17 cellular contexts compared by ENCODE assay signal in the genomic region with DNA sequence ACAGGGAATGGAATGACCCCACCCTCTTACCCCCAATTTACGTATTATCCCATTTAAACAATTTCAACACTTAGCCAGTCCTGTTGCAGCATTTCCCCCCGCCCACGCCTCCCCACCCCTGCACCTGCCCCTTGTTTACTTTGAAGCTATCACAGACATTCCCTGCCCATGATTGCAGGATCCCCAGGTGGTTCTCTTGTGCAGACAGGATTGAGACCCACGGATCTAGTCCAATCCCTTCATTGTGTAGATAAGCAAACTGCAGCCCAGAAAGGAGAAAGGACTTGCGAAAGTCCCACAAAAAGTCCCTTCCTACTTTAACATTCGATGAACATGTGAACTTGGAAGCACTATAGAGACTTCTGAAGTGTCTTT. TPM values are rescaled to one million over a fixed set of nuclear protein-coding genes. Genes with fewer than 3 reads are reported as not detected.
DNase-seq lines count a peak whose midpoint lies in the region; ATAC-seq and TF ChIP-seq lines count a peak whose summit lies in the region.
"Had no signal": no experiment of that assay in that cellular context is flagged by ENCODE, and none has a peak within 500 bp of the region (broad histone marks: within the 10 kb centered on the region; RNA-seq: fewer than 3 reads in every experiment).

No MANE protein-coding gene starts in this region.

- TF ChIP-seq CTCF in foreskin keratinocyte (conservative IDR thresholded peaks at IDR 0.05) (no peak), smooth muscle cell (IDR thresholded peaks at IDR 0.05; ENCODE audit: borderline replicate concordance, insufficient read depth, poor library complexity, severe bottlenecking) (no peak)

- H4K20me1 ChIP-seq in smooth muscle cell (ENCODE audit: low read depth) = no peaks in the 10 kb centered on the region

- H2AFZ ChIP-seq in smooth muscle cell (ENCODE audit: low read depth) = no peak overlapping the region

- WGBS in thymus = 96% methylated on average over 6 of the region's 6 CpGs
- WGBS in smooth muscle cell (ENCODE audit: low lambda C conversion rate) = 87% methylated on average over 6 of the region's 6 CpGs

- no peak overlapping the region for H3K9ac ChIP-seq in smooth muscle cell (ENCODE audit: low read depth)

- H3K4me3 ChIP-seq in thymus (ENCODE audit: low read length) = no peak overlapping the region
- no peak overlapping the region for H3K4me3 ChIP-seq in smooth muscle cell
- H3K4me3 ChIP-seq: cardiac muscle cell, vagina had no signal

- no peaks in the 10 kb centered on the region for H3F3A ChIP-seq in smooth muscle cell (ENCODE audit: low read depth)

- H3K36me3 ChIP-seq in thymus (ENCODE audit: control insufficient read depth, insufficient read depth) = no peaks in the 10 kb centered on the region
- H3K36me3 ChIP-seq in smooth muscle cell (ENCODE audit: low read depth) = no peaks in the 10 kb centered on the region
- H3K36me3 ChIP-seq: cardiac muscle cell, neutrophil, vagina had no signal

- DNase-seq in Right ventricle myocardium inferior (ENCODE audit: missing footprints) (no peak), cardiac septum (ENCODE audit: low spot score) (no peak), NCI-H748 treated with DMSO at 0.1 percent for 48 hours (lab: John Stamatoyannopoulos, UW) (peak; percentile 59), foreskin keratinocyte (no peak), smooth muscle cell (lab: John Stamatoyannopoulos, UW; ENCODE audit: unreplicated experiment) (no peak), CD1c-positive myeloid dendritic cell (ENCODE audit: extremely low spot score) (no peak)
- DNase-seq: activated CD8-positive, alpha-beta T cell treated with anti-CD3 and anti-CD28 coated beads, Interleukin-2, amount 10 ng/mL, durations not matched to agents 7 days and 5 days; activated naive CD8-positive, alpha-beta T cell treated with anti-CD3 and anti-CD28 coated beads, Interleukin-2, amount 50 U/mL, for 24 hours; effector memory CD8-positive, alpha-beta T cell; GDM1; NCI-H524; stimulated activated naive CD4-positive, alpha-beta T cell had no signal

- H3K27me3 ChIP-seq in foreskin keratinocyte (no peaks in the 10 kb centered on the region), thymus (ENCODE audit: control insufficient read depth, insufficient read depth) (no peaks in the 10 kb centered on the region), smooth muscle cell (ENCODE audit: low read depth) (no peaks in the 10 kb centered on the region)
- H3K27me3 ChIP-seq: cardiac muscle cell, neutrophil, vagina had no signal

- H3K4me2 ChIP-seq in smooth muscle cell = no peak overlapping the region

- H3K4me1 ChIP-seq in foreskin keratinocyte = no peaks in the 10 kb centered on the region
- no peaks in the 10 kb centered on the region for H3K4me1 ChIP-seq in thymus (ENCODE audit: control insufficient read depth, insufficient read depth, low read length)
- peaks cover 10% of the 10 kb centered on the region for H3K4me1 ChIP-seq in smooth muscle cell (ENCODE audit: low read depth)

- H3K79me2 ChIP-seq in smooth muscle cell (ENCODE audit: low read depth) = no peaks in the 10 kb centered on the region

- ATAC-seq in Right ventricle myocardium inferior (peak; percentile 2), foreskin keratinocyte (no peak), HG03139 (IDR thresholded peaks at IDR 0.05; ENCODE audit: unreplicated experiment) (no peak)
- ATAC-seq: activated CD8-positive, alpha-beta T cell treated with anti-CD3 and anti-CD28 coated beads, Interleukin-2, amount 10 ng/mL, durations not matched to agents 7 days and 5 days; activated naive CD8-positive, alpha-beta T cell treated with anti-CD3 and anti-CD28 coated beads, Interleukin-2, amount 50 U/mL, for 24 hours; effector memory CD8-positive, alpha-beta T cell had no signal

- intact Hi-C loops in Right ventricle myocardium inferior (cut with DNase I) = no loop called here
- intact Hi-C loops in cardiac septum (cut with DNase I) = loop anchor here (5.0 kb wide), 1 partner anchor 40 kb away; a partner anchor contains a TSS

- H3K9me3 ChIP-seq in thymus (ENCODE audit: control insufficient read depth) = no peaks in the 10 kb centered on the region
- no peaks in the 10 kb centered on the region for H3K9me3 ChIP-seq in smooth muscle cell (replicated peaks; ENCODE audit: low read depth)
- H3K9me3 ChIP-seq: neutrophil, vagina had no signal

- H3K27ac ChIP-seq in foreskin keratinocyte (peak overlapping the region; percentile 4), thymus (ENCODE audit: low read depth) (peak overlapping the region; percentile 33), smooth muscle cell (ENCODE audit: low read depth) (no peak overlapping the region)
- H3K27ac ChIP-seq: cardiac muscle cell, neutrophil had no signal

RNA-seq across cellular contexts. Expression of a gene that starts 38.9 kb away (rescaled TPM):
- total RNA-seq in Right ventricle myocardium inferior (1.3 TPM), cardiac septum (1.4 TPM), foreskin keratinocyte (2.3 and 2.5 TPM in 2 replicates), smooth muscle cell (1.7 and 4.0 TPM in 2 replicates)
- polyA plus RNA-seq in foreskin keratinocyte (1.9 and 2.1 TPM in 2 replicates), thymus (1.9 TPM), smooth muscle cell (3.6 and 6.1 TPM in 2 replicates)
- total RNA-seq: activated CD8-positive, alpha-beta T cell treated with anti-CD3 and anti-CD28 coated beads, Interleukin-2, amount 10 ng/mL, durations not matched to agents 7 days and 5 days had no signal
